In genomic region chr1:9784508-9785133, GRCh38 we compare ENCODE assay signal across 8 cellular contexts. TPM values are rescaled to one million over a fixed set of nuclear protein-coding genes. Genes with fewer than 3 reads are reported as not detected.
DNase-seq lines count a peak whose midpoint lies in the region; ATAC-seq and TF ChIP-seq lines count a peak whose summit lies in the region.

No MANE protein-coding gene starts in this region.

- H3K27me3 Mint-ChIP-seq in activated CD8-positive, alpha-beta T cell treated with anti-CD3 and anti-CD28 coated beads for 36 hours: no peaks in the 10 kb centered on the region

- H3K27ac Mint-ChIP-seq in activated CD8-positive, alpha-beta T cell treated with anti-CD3 and anti-CD28 coated beads for 36 hours: no peak overlapping the region

- H3K36me3 Mint-ChIP-seq in activated CD8-positive, alpha-beta T cell treated with anti-CD3 and anti-CD28 coated beads for 36 hours (ENCODE audit: low read depth): peaks cover 3% of the 10 kb centered on the region

- H3K4me3 ChIP-seq in epithelial cell of esophagus (ENCODE audit: low read length): no peak overlapping the region

- ATAC-seq in activated CD8-positive, alpha-beta T cell treated with anti-CD3 and anti-CD28 coated beads for 36 hours: peak; percentile 47
- ATAC-seq in HG02642 (IDR thresholded peaks at IDR 0.05; ENCODE audit: poor library complexity, unreplicated experiment) (no peak), HG02884 (IDR thresholded peaks at IDR 0.05; ENCODE audit: unreplicated experiment) (no peak)

- TF ChIP-seq CTCF in GM13977 (IDR thresholded peaks at IDR 0.05; ENCODE audit: extremely low read depth, insufficient read depth, missing control alignments): peak; percentile 90
- peak; percentile 91 for TF ChIP-seq CTCF in activated CD8-positive, alpha-beta T cell treated with anti-CD3 and anti-CD28 coated beads for 36 hours (IDR thresholded peaks at IDR 0.05)
- peak; percentile 87 for TF ChIP-seq CTCF in epithelial cell of esophagus (IDR thresholded peaks at IDR 0.05; ENCODE audit: insufficient read depth, low read depth, low read length, missing control alignments)

- peak; percentile 40 for DNase-seq in AG08395 (ENCODE audit: low spot score)
- DNase-seq in GM13977 (ENCODE audit: low spot score): peak; percentile 70
- peak; percentile 40 to 74 for DNase-seq in NCI-H524 (lab: John Stamatoyannopoulos, UW)
- peak; percentile 81 for DNase-seq in activated CD8-positive, alpha-beta T cell treated with anti-CD3 and anti-CD28 coated beads for 36 hours
- DNase-seq in epithelial cell of esophagus (ENCODE audit: low read depth): peak; percentile 83
- DNase-seq in pons (ENCODE audit: low spot score): peak; percentile 38

- intact Hi-C loops in activated CD8-positive, alpha-beta T cell treated with anti-CD3 and anti-CD28 coated beads for 36 hours (cut with micrococcal nuclease): loop anchor here (1.0 kb wide), 1 partner anchor 83 kb away; no protein-coding TSS in a partner anchor

- in situ Hi-C loops in GM13977 (cut with MboI; ENCODE audit: low pct_unique_long_range_greater_than_20kb, low sequenced_read_pairs, unreplicated experiment): loop anchor here (5.0 kb wide), 1 partner anchor 83 kb away; no protein-coding TSS in a partner anchor

- CTCF ChIA-PET in activated CD8-positive, alpha-beta T cell treated with anti-CD3 and anti-CD28 coated beads for 36 hours (lab: Charles Lee): interaction anchor here (0.6 to 8.2 kb wide), 53 partner anchors 9 to 641 kb away, joined by 3 to 273 read pairs (median 4); partner anchors contain the start of genes CLSTN1, LZIC and NMNAT1

- no peaks in the 10 kb centered on the region for H3K9me3 Mint-ChIP-seq in activated CD8-positive, alpha-beta T cell treated with anti-CD3 and anti-CD28 coated beads for 36 hours

- H3K4me1 Mint-ChIP-seq in activated CD8-positive, alpha-beta T cell treated with anti-CD3 and anti-CD28 coated beads for 36 hours (ENCODE audit: low read depth): peaks cover 28% of the 10 kb centered on the region

- no peak overlapping the region for H3K4me3 Mint-ChIP-seq in activated CD8-positive, alpha-beta T cell treated with anti-CD3 and anti-CD28 coated beads for 36 hours

- POLR2A ChIA-PET in activated CD8-positive, alpha-beta T cell treated with anti-CD3 and anti-CD28 coated beads for 36 hours (lab: Charles Lee): interaction anchor here (0.6 to 1.7 kb wide), 8 partner anchors 9 to 402 kb away, joined by 3 to 6 read pairs (median 4); no protein-coding TSS in a partner anchor

RNA-seq across cellular contexts. Expression of gene CLSTN1, which starts 39.1 kb away (rescaled TPM):
- 10 to 100 TPM; 29.3 to 29.9 TPM for total RNA-seq in activated CD8-positive, alpha-beta T cell treated with anti-CD3 and anti-CD28 coated beads for 36 hours
